22 cellular contexts compared by ENCODE assay signal in the genomic region with DNA sequence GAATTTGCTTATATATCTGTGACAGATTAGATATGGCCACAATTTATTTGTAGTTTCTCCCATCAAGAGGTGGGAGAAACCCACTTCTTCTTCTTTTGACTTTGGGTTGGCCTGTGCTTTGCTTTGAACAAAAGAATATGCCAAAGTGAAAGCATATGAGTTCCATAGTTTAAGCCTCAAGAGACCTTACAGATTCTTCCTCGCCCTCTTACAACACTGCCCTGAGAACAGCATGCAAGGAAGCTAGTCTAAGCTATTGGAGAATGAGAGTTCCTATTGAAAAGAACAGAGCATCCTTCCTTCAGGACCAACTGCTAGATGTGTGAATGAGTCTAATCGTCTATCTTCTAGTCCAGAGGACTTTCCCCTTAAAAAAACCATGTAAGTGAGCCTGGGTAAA.
"Had no signal": no experiment of that assay in that cellular context is flagged by ENCODE, and none has a peak within 500 bp of the region (broad histone marks: within the 10 kb centered on the region; RNA-seq: fewer than 3 reads in every experiment).

No MANE protein-coding gene starts in this region.

- H3K27me3 ChIP-seq: breast epithelium, foreskin keratinocyte, heart left ventricle, right atrium auricular region, tibial nerve had no signal

- DNase-seq: activated CD4-positive, alpha-beta memory T cell treated with anti-CD3 and anti-CD28 coated beads, Interleukin-2, amount 10 ng/mL, durations not matched to agents 7 days and 5 days; activated CD4-positive, alpha-beta T cell treated with anti-CD3 and anti-CD28 coated beads for 1 hour; activated CD4-positive, alpha-beta T cell treated with anti-CD3 and anti-CD28 coated beads, Interleukin-2, amount 10 ng/mL, durations not matched to agents 7 days and 5 days; activated CD8-positive, alpha-beta memory T cell treated with anti-CD3 and anti-CD28 coated beads, Interleukin-2, amount 50 U/mL, for 48 hours; activated gamma-delta T cell; activated naive CD4-positive, alpha-beta T cell treated with anti-CD3 and anti-CD28 coated beads, Interleukin-2, amount 10 ng/mL, durations not matched to agents 7 days and 5 days; activated T-cell treated with anti-CD3 and anti-CD28 coated beads, Interleukin-2, amount 50 U/mL, for 24 hours; amygdala; central memory CD4-positive, alpha-beta T cell; foreskin keratinocyte; heart left ventricle; hypothalamus; naive thymus-derived CD8-positive, alpha-beta T cell; nucleus accumbens; stimulated activated CD4-positive, alpha-beta T cell treated with anti-CD3 and anti-CD28 coated beads, Interleukin-15, amount 100 ng/mL, for 24 hours; stimulated activated CD4-positive, alpha-beta T cell treated with anti-CD3 and anti-CD28 coated beads, Interleukin-2, amount 100 ng/mL, for 24 hours; stimulated activated naive CD4-positive, alpha-beta T cell; T-helper 17 cell; T1000 had no signal

- H3K9me3 ChIP-seq: breast epithelium, heart left ventricle, right atrium auricular region had no signal

- H3K36me3 ChIP-seq: breast epithelium, heart left ventricle, right atrium auricular region, tibial nerve had no signal

- ATAC-seq: foreskin keratinocyte; heart left ventricle; naive thymus-derived CD8-positive, alpha-beta T cell; T-helper 17 cell had no signal

- H3K4me3 ChIP-seq: breast epithelium, heart left ventricle, right atrium auricular region, tibial nerve had no signal

- H3K4me1 ChIP-seq: breast epithelium, foreskin keratinocyte, heart left ventricle, right atrium auricular region, tibial nerve had no signal

- H3K27ac ChIP-seq: breast epithelium, foreskin keratinocyte, heart left ventricle, right atrium auricular region, tibial nerve had no signal
